9 cellular contexts compared by ENCODE assay signal in the genomic region with DNA sequence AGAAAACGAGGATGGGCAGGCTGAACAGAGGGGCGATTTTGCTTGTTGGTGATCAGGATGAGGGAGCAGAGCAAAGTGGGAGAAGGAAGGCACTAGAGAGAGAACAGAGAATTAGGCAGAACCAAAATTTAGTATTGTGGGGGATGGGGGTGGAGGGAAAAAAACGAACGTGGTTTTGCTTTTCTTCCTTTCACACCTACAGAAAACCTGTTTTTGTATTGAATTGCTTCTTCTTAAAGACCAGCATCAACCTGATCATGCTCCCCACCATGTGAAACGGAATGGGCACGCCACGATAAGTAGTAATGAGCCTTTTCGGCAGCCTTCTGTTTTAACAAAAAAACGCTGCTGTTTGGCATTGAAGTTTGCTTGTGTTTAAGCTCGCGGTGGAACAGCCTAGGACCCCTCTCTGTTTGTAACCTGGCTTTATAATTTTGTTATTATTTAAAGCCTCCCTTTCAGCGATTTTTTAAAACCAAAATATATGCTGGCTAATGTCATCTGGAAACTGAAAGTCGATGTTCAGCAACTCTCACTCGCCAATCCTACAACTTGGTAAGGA. TPM values are rescaled to one million over a fixed set of nuclear protein-coding genes. Genes with fewer than 3 reads are reported as not detected.
DNase-seq lines count a peak whose midpoint lies in the region; ATAC-seq and TF ChIP-seq lines count a peak whose summit lies in the region.
"Had no signal": no experiment of that assay in that cellular context is flagged by ENCODE, and none has a peak within 500 bp of the region (broad histone marks: within the 10 kb centered on the region; RNA-seq: fewer than 3 reads in every experiment).

No MANE protein-coding gene starts in this region.

- POLR2A ChIA-PET in RWPE1 (lab: Yijun Ruan, JAX; ENCODE audit: low non-redundant PET), result no interaction called here

- H3K36me3 ChIP-seq in urinary bladder (ENCODE audit: insufficient read depth), result no peaks in the 10 kb centered on the region

- ATAC-seq in right cardiac atrium, result no peak
- ATAC-seq in Right ventricle myocardium inferior, result no peak

- TF ChIP-seq CTCF in RWPE1 (conservative IDR thresholded peaks at IDR 0.05; ENCODE audit: low read depth) (no peak), foreskin fibroblast (IDR thresholded peaks at IDR 0.05; ENCODE audit: low read depth, low read length) (no peak)

- 55% methylated on average over 14 of the region's 14 CpGs for WGBS in right cardiac atrium
- 38% methylated on average over 14 of the region's 14 CpGs for WGBS in urinary bladder

- H3K27ac ChIP-seq in right cardiac atrium (ENCODE audit: low read length), result peak overlapping the region; percentile 99
- H3K27ac ChIP-seq in RWPE1, result peak overlapping the region; percentile 95
- H3K27ac ChIP-seq in urinary bladder (ENCODE audit: low read depth), result peak overlapping the region; percentile 43

- H3K9me3 ChIP-seq in right cardiac atrium (ENCODE audit: control insufficient read depth, low read length), result no peaks in the 10 kb centered on the region
- H3K9me3 ChIP-seq: testis had no signal

- H3K4me3 ChIP-seq in right cardiac atrium (ENCODE audit: low read length) (peak overlapping the region; percentile 46), foreskin fibroblast (ENCODE audit: low read depth in 1 of 2, low read length in 2 of 2) (peak overlapping the region; percentile 45 to 65), urinary bladder (ENCODE audit: low read depth, low read length) (peak overlapping the region; percentile 16)
- H3K4me3 ChIP-seq: testis had no signal

- no peaks in the 10 kb centered on the region for H3K27me3 ChIP-seq in right cardiac atrium (ENCODE audit: control insufficient read depth, insufficient read depth)
- H3K27me3 ChIP-seq: testis had no signal

- DNase-seq in right cardiac atrium, result no peak
- no peak for DNase-seq in Right ventricle myocardium inferior (ENCODE audit: missing footprints)
- DNase-seq in RWPE1 (ENCODE audit: low spot score), result no peak
- no peak for DNase-seq in foreskin fibroblast
- DNase-seq in NCI-H226, result no peak
- DNase-seq in LoVo (ENCODE audit: low spot score), result no peak
- DNase-seq in islet precursor cell, result no peak
- DNase-seq: testis had no signal

- intact Hi-C loops in right cardiac atrium (cut with DNase I) (loop anchor here in 1 of 4 donors (10.0 kb wide), 1 partner anchor 118 kb away; the partner anchor contains the start of gene MRTFB), Right ventricle myocardium inferior (cut with DNase I) (no loop called here)

- CTCF ChIA-PET in RWPE1 (lab: Yijun Ruan, JAX), result interaction anchor here (0.8 kb wide), 1 partner anchor 16 kb away, joined by 3 read pairs; no protein-coding TSS in a partner anchor

- peaks cover 5% of the 10 kb centered on the region for H3K4me1 ChIP-seq in right cardiac atrium (ENCODE audit: control insufficient read depth, insufficient read depth, low read length)
- H3K4me1 ChIP-seq in urinary bladder (ENCODE audit: insufficient read depth), result no peaks in the 10 kb centered on the region

RNA-seq across cellular contexts. Expression of gene ERCC4, which starts 36.8 kb away (rescaled TPM):
- total RNA-seq in right cardiac atrium (10 to 100 TPM in 2 of 4 donors, 1 to 10 TPM in 2; 9.2 to 14.4 (median 10.6) TPM), Right ventricle myocardium inferior (7.2 TPM), urinary bladder (18.4 TPM)
- polyA plus RNA-seq in right cardiac atrium (2.3 TPM), urinary bladder (5.2 TPM)

Comparison
In these comparisons a context has a peak if more than half of its experiments do, and no peak if none do; other contexts are left out.
1. H3K27ac ChIP-seq: peak in every context shown above with its lines; median percentile 99 in right cardiac atrium; 95 in RWPE1; 43 in urinary bladder.